Comparison of ENCODE assay signal across 16 cellular contexts in the genomic region with DNA sequence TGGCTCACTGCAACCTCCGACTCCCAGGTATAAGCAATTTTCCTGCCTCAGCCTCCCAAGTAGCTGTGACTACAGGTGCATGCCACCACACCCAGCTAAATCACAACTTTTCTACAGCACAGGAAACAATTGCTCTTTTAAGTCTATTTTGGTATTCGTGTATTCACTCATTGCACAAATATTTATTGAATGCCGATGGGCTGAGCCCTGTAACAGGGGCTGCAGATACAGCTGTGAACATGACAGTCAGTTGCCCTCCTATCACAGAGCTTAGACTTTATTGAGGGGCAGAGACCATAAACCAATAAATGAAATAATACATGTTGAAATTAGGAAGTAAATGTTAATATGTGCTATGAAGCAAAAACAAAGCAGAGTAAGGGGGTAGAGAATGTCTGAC.
DNase-seq lines count a peak whose midpoint lies in the region; ATAC-seq, FAIRE-seq and TF ChIP-seq lines count a peak whose summit lies in the region.
"Had no signal": no experiment of that assay in that cellular context is flagged by ENCODE, and none has a peak within 500 bp of the region (broad histone marks: within the 10 kb centered on the region; RNA-seq: fewer than 3 reads in every experiment).

No MANE protein-coding gene starts in this region.

- H3K4me3 ChIP-seq in Caco-2 (ENCODE audit: low read depth, low read length): no peak overlapping the region
- H3K4me3 ChIP-seq in astrocyte (ENCODE audit: insufficient read depth, low read depth, low read length): no peak overlapping the region
- H3K4me3 ChIP-seq: SJCRH30 had no signal

- H3K4me1 Mint-ChIP-seq in Caco-2 (ENCODE audit: low read depth, unreplicated experiment): peaks cover 63% of the 10 kb centered on the region
- peaks cover 22% of the 10 kb centered on the region for H3K4me1 Mint-ChIP-seq in astrocyte (ENCODE audit: low read depth, unreplicated experiment)
- H3K4me1 Mint-ChIP-seq in nephron: peaks cover 45% of the 10 kb centered on the region
- H3K4me1 Mint-ChIP-seq: CD14-positive monocyte had no signal

- no peak overlapping the region for H2AFZ ChIP-seq in astrocyte (ENCODE audit: low read depth, low read length)

- H3K27ac Mint-ChIP-seq in Caco-2 (ENCODE audit: unreplicated experiment) (peak overlapping the region; percentile 15), astrocyte (ENCODE audit: unreplicated experiment) (no peak overlapping the region), nephron (peak overlapping the region; percentile 12 to 40 (median 15))
- H3K27ac Mint-ChIP-seq: CD14-positive monocyte had no signal

- DNase-seq in Caco-2 (no peak), HT1080 (ENCODE audit: low read depth) (peak; percentile 41), astrocyte (ENCODE audit: low read depth) (no peak), 8988T (no peak), NCI-H345 (lab: John Stamatoyannopoulos, UW) (no peak)
- DNase-seq: DMS79 treated with DMSO at 0.1 percent for 48 hours, GDM1, NCI-H187, NCI-H2227 treated with DMSO at 0.1 percent for 48 hours, SJCRH30 had no signal

- no peaks in the 10 kb centered on the region for H4K20me1 ChIP-seq in astrocyte (ENCODE audit: insufficient read depth, low read length)

- H3K9me3 ChIP-seq in Caco-2 (no peaks in the 10 kb centered on the region), astrocyte (ENCODE audit: insufficient read depth, low read depth, low read length) (no peaks in the 10 kb centered on the region)
- H3K9me3 ChIP-seq: SJCRH30 had no signal

- no peaks in the 10 kb centered on the region for H3K79me2 ChIP-seq in astrocyte (ENCODE audit: insufficient read depth, low read length)

- H3K4me3 Mint-ChIP-seq in Caco-2 (ENCODE audit: unreplicated experiment): no peak overlapping the region
- no peak overlapping the region for H3K4me3 Mint-ChIP-seq in astrocyte (ENCODE audit: unreplicated experiment)
- no peak overlapping the region for H3K4me3 Mint-ChIP-seq in nephron
- H3K4me3 Mint-ChIP-seq: CD14-positive monocyte had no signal

- no peak overlapping the region for H3K9ac ChIP-seq in astrocyte (ENCODE audit: low read length)
- H3K9ac ChIP-seq: KMS-11 had no signal

- intact Hi-C loops in Caco-2 (cut with micrococcal nuclease; ENCODE audit: unreplicated experiment): no loop called here

- BruUV-seq in Caco-2 (replicated peaks; lab: Mats Ljungman, UMichigan): no TSS peak

- CTCF ChIA-PET in Caco-2 (lab: Charles Lee): no interaction called here

- ATAC-seq in HG02571 (IDR thresholded peaks at IDR 0.05; ENCODE audit: unreplicated experiment) (no peak), GM21619 (IDR thresholded peaks at IDR 0.05; ENCODE audit: unreplicated experiment) (no peak)
- ATAC-seq: Panc1 had no signal

- H3K4me2 ChIP-seq in astrocyte (ENCODE audit: low read length): no peak overlapping the region
- H3K4me2 ChIP-seq: KMS-11 had no signal

- peaks cover 74% of the 10 kb centered on the region for H3K4me1 ChIP-seq in Caco-2
- peaks cover 32% of the 10 kb centered on the region for H3K4me1 ChIP-seq in astrocyte (ENCODE audit: insufficient read depth, low read length)
- H3K4me1 ChIP-seq: SJCRH30 had no signal

- TF ChIP-seq CTCF in Caco-2 (IDR thresholded peaks at IDR 0.05; ENCODE audit: insufficient read depth in 1 of 2, low read depth in 1 of 2, low read length in 1 of 2, severe bottlenecking in 1 of 2, unreplicated experiment in 1 of 2): no peak
- TF ChIP-seq CTCF in astrocyte (IDR thresholded peaks at IDR 0.05; ENCODE audit: insufficient read depth, low read depth, low read length): no peak
- TF ChIP-seq CTCF in nephron (IDR thresholded peaks at IDR 0.05; ENCODE audit: unreplicated experiment in 3 of 3): no peak

- H3K27me3 ChIP-seq in Caco-2 (replicated peaks; ENCODE audit: control insufficient read depth, insufficient read depth, low read length) (no peaks in the 10 kb centered on the region), astrocyte (ENCODE audit: insufficient read depth, low read length) (no peaks in the 10 kb centered on the region)
- H3K27me3 ChIP-seq: SJCRH30 had no signal

- H3K27me3 Mint-ChIP-seq in Caco-2 (ENCODE audit: insufficient read depth, unreplicated experiment) (no peaks in the 10 kb centered on the region), astrocyte (ENCODE audit: low read depth, unreplicated experiment) (no peaks in the 10 kb centered on the region), nephron (ENCODE audit: low read depth) (no peaks in the 10 kb centered on the region)

- H3K9me3 Mint-ChIP-seq in Caco-2 (ENCODE audit: unreplicated experiment) (no peaks in the 10 kb centered on the region), astrocyte (ENCODE audit: unreplicated experiment) (no peaks in the 10 kb centered on the region), nephron (no peaks in the 10 kb centered on the region)
- H3K9me3 Mint-ChIP-seq: CD14-positive monocyte had no signal

- no peak for FAIRE-seq in astrocyte (lab: Jason Lieb, UNC)

- H3K27ac ChIP-seq in astrocyte (ENCODE audit: low read depth, low read length): peak overlapping the region; percentile 14
- H3K27ac ChIP-seq: KMS-11, SJCRH30 had no signal

- POLR2A ChIA-PET in Caco-2 (lab: Charles Lee): no interaction called here

- peaks cover 6% of the 10 kb centered on the region for H3K36me3 Mint-ChIP-seq in Caco-2 (ENCODE audit: insufficient read depth, unreplicated experiment)
- H3K36me3 Mint-ChIP-seq in astrocyte (ENCODE audit: low read depth, unreplicated experiment): peaks cover 8% of the 10 kb centered on the region
- H3K36me3 Mint-ChIP-seq in nephron (ENCODE audit: low read depth): no peaks in the 10 kb centered on the region

- 0 out of 2 replicates have a peak, but pooled peaks cover 1% of the 10 kb centered on the region for H3K36me3 ChIP-seq in Caco-2 (ENCODE audit: control insufficient read depth, insufficient read depth, low read length)
- H3K36me3 ChIP-seq in astrocyte (ENCODE audit: insufficient read depth, low read length): no peaks in the 10 kb centered on the region
- H3K36me3 ChIP-seq: SJCRH30 had no signal
